In the genomic region with DNA sequence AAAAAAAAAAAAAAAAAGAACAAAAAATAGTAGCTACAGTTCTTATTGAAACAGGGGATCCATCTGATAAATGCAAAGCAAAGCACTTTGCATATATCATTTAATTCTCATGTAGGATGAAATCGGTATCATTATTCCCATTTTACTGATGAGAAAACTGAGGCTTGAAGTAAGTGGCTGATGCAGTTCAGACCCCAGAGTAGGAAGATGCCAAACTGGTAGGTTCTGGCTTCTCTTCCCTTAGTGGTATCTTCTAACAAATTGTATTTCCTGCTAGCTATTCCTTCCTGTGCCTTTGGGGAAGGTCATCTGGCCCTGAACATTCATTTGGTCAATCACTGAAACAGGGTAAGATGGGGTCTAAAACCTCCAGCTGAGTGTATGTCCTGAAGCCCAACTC, we compare ENCODE assay signal across 16 cellular contexts. TPM values are rescaled to one million over a fixed set of nuclear protein-coding genes. Genes with fewer than 3 reads are reported as not detected.
A peak's percentile ranks its signal among the peaks of the same experiment; 100 is the strongest.
DNase-seq lines count a peak whose midpoint lies in the region; ATAC-seq, FAIRE-seq and TF ChIP-seq lines count a peak whose summit lies in the region.
"Had no signal": no experiment of that assay in that cellular context is flagged by ENCODE, and none has a peak within 500 bp of the region (broad histone marks: within the 10 kb centered on the region; RNA-seq: fewer than 3 reads in every experiment).

No MANE protein-coding gene starts in this region.

- peak overlapping the region; percentile 31 to 85 for H3K27ac ChIP-seq in right atrium auricular region
- H3K27ac ChIP-seq in esophagus muscularis mucosa (replicated peaks in 1 of 4) = peak overlapping the region; percentile 61 to 80 (median 66)
- H3K27ac ChIP-seq in sigmoid colon = peak overlapping the region; percentile 81 to 88 (median 83)
- H3K27ac ChIP-seq: A549, C4-2B had no signal

- intact Hi-C loops in left cardiac atrium (cut with DNase I) (no loop called here), esophagus muscularis mucosa (cut with DNase I) (no loop called here), sigmoid colon (cut with DNase I) (no loop called here)

- no peak for ATAC-seq in left cardiac atrium
- ATAC-seq: A549 had no signal

- no peak overlapping the region for H3K4me3 ChIP-seq in right atrium auricular region
- H3K4me3 ChIP-seq in esophagus muscularis mucosa = no peak overlapping the region
- no peak overlapping the region for H3K4me3 ChIP-seq in sigmoid colon
- H3K4me3 ChIP-seq: A549, HAP-1 had no signal

- TF ChIP-seq EP300 in esophagus muscularis mucosa (IDR thresholded peaks at IDR 0.05) (no peak), sigmoid colon (IDR thresholded peaks at IDR 0.05) (no peak)

- H3K4me1 ChIP-seq in right atrium auricular region (peaks cover 0 to 30% of the 10 kb centered on the region in 2 donors), esophagus muscularis mucosa (peaks cover 15 to 53% (median 48%) of the 10 kb centered on the region in 4 donors), sigmoid colon (peaks cover 0 to 46% (median 40%) of the 10 kb centered on the region in 4 donors)
- H3K4me1 ChIP-seq: HAP-1 had no signal

- no peaks in the 10 kb centered on the region for H3K9me3 ChIP-seq in right atrium auricular region
- no peaks in the 10 kb centered on the region for H3K9me3 ChIP-seq in esophagus muscularis mucosa
- no peaks in the 10 kb centered on the region for H3K9me3 ChIP-seq in sigmoid colon
- H3K9me3 ChIP-seq: A549, BE2C had no signal

- TF ChIP-seq CTCF in right atrium auricular region (IDR thresholded peaks at IDR 0.05) = no peak
- TF ChIP-seq CTCF in esophagus muscularis mucosa (IDR thresholded peaks at IDR 0.05) = no peak
- TF ChIP-seq CTCF in sigmoid colon (IDR thresholded peaks at IDR 0.05) = no peak

- H3K36me3 ChIP-seq in right atrium auricular region (no peaks in the 10 kb centered on the region), esophagus muscularis mucosa (no peaks in the 10 kb centered on the region), sigmoid colon (no peaks in the 10 kb centered on the region)
- H3K36me3 ChIP-seq: BE2C, HAP-1 had no signal

- H3K27me3 ChIP-seq in right atrium auricular region (no peaks in the 10 kb centered on the region), esophagus muscularis mucosa (no peaks in the 10 kb centered on the region), sigmoid colon (no peaks in the 10 kb centered on the region)
- H3K27me3 ChIP-seq: BE2C had no signal

- WGBS in esophagus muscularis mucosa = 79% methylated on average over 1 of the region's 1 CpG
- 93 to 98% methylated on average over 1 of the region's 1 CpG for WGBS in sigmoid colon, 2 donors

- DNase-seq in right atrium auricular region (ENCODE audit: low spot score) (no peak), left cardiac atrium (no peak), esophagus muscularis mucosa (ENCODE audit: extremely low spot score) (no peak), sigmoid colon (no peak), DMS53 (lab: John Stamatoyannopoulos, UW) (no peak), frontal cortex (ENCODE audit: low spot score in 2 of 2) (no peak)
- DNase-seq: BE2C; CD4-positive, alpha-beta memory T cell; DMS79 treated with DMSO at 0.1 percent for 48 hours; EL; GOT3 had no signal

- no peak for TF ChIP-seq POLR2A in esophagus muscularis mucosa (IDR thresholded peaks at IDR 0.05; ENCODE audit: low read depth)
- no peak for TF ChIP-seq POLR2A in sigmoid colon (IDR thresholded peaks at IDR 0.05)

- no peak for FAIRE-seq in frontal cortex (lab: Jason Lieb, UNC)
- FAIRE-seq: A549, G401.6, GM12891 had no signal

RNA-seq across cellular contexts. Expression of a gene that starts 21.9 kb away (rescaled TPM):
- total RNA-seq in right atrium auricular region (under 1 TPM; 0.28 to 0.56 TPM), left cardiac atrium (under 1 TPM; 0.47 to 0.94 TPM), esophagus muscularis mucosa (1 to 10 TPM in 3 of 4 donors, under 1 TPM in 1; 0.78 to 4.4 (median 2.0) TPM), sigmoid colon (1 to 10 TPM; 1.2 to 6.9 (median 2.5) TPM), frontal cortex (0.82 TPM)
- polyA plus RNA-seq in sigmoid colon = 10 to 100 TPM in 1 of 3 donors, 1 to 10 TPM in 1, under 1 TPM in 1; 0.69 to 12.9 (median 2.4) TPM
- polyA plus RNA-seq: CD4-positive, alpha-beta memory T cell had no signal

RNA-seq across cellular contexts. Expression of a gene that starts 28.1 kb away (rescaled TPM):
- total RNA-seq in right atrium auricular region = 10 to 100 TPM; 84.2 to 85.0 TPM
- total RNA-seq in left cardiac atrium = 100 to 1,000 TPM; 312 to 403 TPM
- total RNA-seq in esophagus muscularis mucosa = 10 to 100 TPM; 27.2 to 64.1 (median 45.4) TPM
- 10 to 100 TPM; 22.1 to 58.2 (median 23.6) TPM for total RNA-seq in sigmoid colon
- 1 to 10 TPM in 2 of 3 donors, under 1 TPM in 1; 0.69 to 7.3 (median 4.8) TPM for polyA plus RNA-seq in sigmoid colon
- under 0.01 TPM for total RNA-seq in frontal cortex
- total RNA-seq: CD4-positive, alpha-beta memory T cell had no signal
- polyA plus RNA-seq: CD4-positive, alpha-beta memory T cell had no signal

RNA-seq across cellular contexts. Expression of a gene that starts 38.2 kb away (rescaled TPM):
- total RNA-seq in right atrium auricular region = 10 to 100 TPM in 1 of 2 donors, 1 to 10 TPM in 1; 6.3 to 19.4 TPM
- total RNA-seq in left cardiac atrium = 10 to 100 TPM; 21.3 to 27.0 TPM
- total RNA-seq in esophagus muscularis mucosa = 100 to 1,000 TPM in 1 of 4 donors, 10 to 100 TPM in 3; 41.5 to 103 (median 51.2) TPM
- total RNA-seq in sigmoid colon = 10 to 100 TPM; 20.1 to 43.4 (median 23.0) TPM
- 10 to 100 TPM; 11.4 to 17.9 (median 12.7) TPM for polyA plus RNA-seq in sigmoid colon
- total RNA-seq in frontal cortex = 4.5 TPM

Comparison
In these comparisons a context has a peak if more than half of its experiments do, and no peak if none do; other contexts are left out.
1. RNA of a gene that starts 28.1 kb away (total RNA-seq): 312 to 403 TPM in left cardiac atrium, 84.2 to 85.0 TPM in right atrium auricular region, 27.2 to 64.1 TPM in esophagus muscularis mucosa and 22.1 to 58.2 TPM in sigmoid colon; under 0.01 TPM in frontal cortex (single experiment); every median in the first group is over 10 times any median in the second.
2. Peak in every context shown above with its lines, with median percentiles within 50 percentile points of each other: H3K27ac ChIP-seq.